Comparison of ENCODE assay signal across 6 cellular contexts in the genomic region with DNA sequence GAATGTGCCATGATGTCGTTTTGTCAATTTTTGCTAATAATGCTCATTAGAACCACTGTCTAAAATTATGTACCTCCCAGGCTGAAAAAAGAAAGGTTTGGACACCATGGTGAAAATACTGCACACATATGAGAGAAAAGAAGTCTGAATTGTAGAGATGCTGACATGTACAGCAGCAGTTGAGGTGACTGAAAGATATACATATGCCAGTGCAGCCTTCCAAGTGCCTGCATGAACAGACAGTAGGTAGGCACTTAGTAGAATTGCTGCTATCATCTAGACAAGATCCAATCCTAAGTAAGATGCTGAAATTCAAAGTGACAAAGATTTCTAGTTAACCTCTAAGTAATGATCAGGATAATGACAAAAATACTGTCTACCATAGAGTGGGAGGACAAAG.
"Had no signal": no experiment of that assay in that cellular context is flagged by ENCODE, and none has a peak within 500 bp of the region (broad histone marks: within the 10 kb centered on the region; RNA-seq: fewer than 3 reads in every experiment).

No MANE protein-coding gene starts in this region.

- DNase-seq: GM23248, H9, HCEC 1CT, IMR-90, KG1 had no signal

- H3K27ac ChIP-seq: GM23248 had no signal

- H3K9ac ChIP-seq: GM23248 had no signal

- H2AFZ ChIP-seq: GM23248 had no signal

- H3K4me3 ChIP-seq: GM23248, K562 had no signal

- H3K27ac Mint-ChIP-seq: H9 had no signal

- ATAC-seq: K562 had no signal

- H3K4me3 Mint-ChIP-seq: H9 had no signal
